8 cellular contexts compared by ENCODE assay signal in genomic region chr22:49958961-49959781, GRCh38. TPM values are rescaled to one million over a fixed set of nuclear protein-coding genes. Genes with fewer than 3 reads are reported as not detected.
DNase-seq lines count a peak whose midpoint lies in the region; ATAC-seq and TF ChIP-seq lines count a peak whose summit lies in the region.

No MANE protein-coding gene starts in this region.

- 85% methylated on average over 22 of the region's 28 CpGs for WGBS in SK-N-SH (ENCODE audit: low lambda C conversion rate)
- 75 to 78% methylated on average over 22 to 28 of the region's 28 CpGs for WGBS in testis, 2 donors

- H3K79me2 ChIP-seq in SK-N-SH (ENCODE audit: insufficient read depth), result peaks cover 30% of the 10 kb centered on the region

- peaks cover 7% of the 10 kb centered on the region for H4K20me1 ChIP-seq in SK-N-SH (ENCODE audit: insufficient read depth)

- H3K9ac ChIP-seq in SK-N-SH, result peak overlapping the region; percentile 68; the same call in 1 of the 2 replicates

- H3K9me3 ChIP-seq in SK-N-SH, result no peaks in the 10 kb centered on the region
- no peaks in the 10 kb centered on the region for H3K9me3 ChIP-seq in left lung
- no peaks in the 10 kb centered on the region for H3K9me3 ChIP-seq in testis

- TF ChIP-seq EP300 in SK-N-SH (IDR thresholded peaks at IDR 0.05; ENCODE audit: borderline replicate concordance in 1 of 2, low read depth in 1 of 2, low read length in 1 of 2), result no peak

- H3K4me1 ChIP-seq in SK-N-SH (ENCODE audit: control insufficient read depth in 1 of 2, insufficient read depth in 2 of 2, low read depth in 1 of 2, low read length in 1 of 2) (peaks cover 20 to 46% of the 10 kb centered on the region in 2 experiments; a peak in 2 of 4 replicates), left lung (peaks cover 30 to 64% of the 10 kb centered on the region in 2 donors), testis (peaks cover 18% of the 10 kb centered on the region)

- no peak for TF ChIP-seq POLR2A in testis (IDR thresholded peaks at IDR 0.05)

- POLR2A ChIA-PET in SK-N-SH (lab: Yijun Ruan, JAX), result interaction anchor here (1.2 to 1.4 kb wide), 2 partner anchors 13 to 23 kb away, joined by 3 read pairs; no protein-coding TSS in a partner anchor

- TF ChIP-seq RAD21 in SK-N-SH (IDR thresholded peaks at IDR 0.05; ENCODE audit: low read length), result no peak

- H3K4me2 ChIP-seq in SK-N-SH, result peak overlapping the region; percentile 98

- H3K27me3 ChIP-seq in SK-N-SH (ENCODE audit: insufficient read depth), result no peaks in the 10 kb centered on the region
- H3K27me3 ChIP-seq in left lung, result no peaks in the 10 kb centered on the region
- H3K27me3 ChIP-seq in testis, result no peaks in the 10 kb centered on the region

- DNase-seq in SK-N-SH (no peak), left lung (peak; percentile 43 to 81), testis (no peak)

- no peaks in the 10 kb centered on the region for H3F3A ChIP-seq in SK-N-SH (replicated peaks; ENCODE audit: insufficient read depth)

- ATAC-seq in SK-N-SH treated with all-trans-retinoic acid at 6 μM for 48 hours (no peak), left lung (no peak), GM19397 (IDR thresholded peaks at IDR 0.05; ENCODE audit: unreplicated experiment) (no peak), GM21381 (IDR thresholded peaks at IDR 0.05; ENCODE audit: unreplicated experiment) (no peak), GM19351 (IDR thresholded peaks at IDR 0.05; ENCODE audit: unreplicated experiment) (no peak)

- H2AFZ ChIP-seq in SK-N-SH (ENCODE audit: low read depth), result peak overlapping the region; percentile 84; the same call in 1 of the 2 replicates

- H3K4me3 ChIP-seq in SK-N-SH (ENCODE audit: low read depth in 2 of 2, low read length in 1 of 2) (peak overlapping the region; percentile 76 to 77), left lung (peak overlapping the region; percentile 51 to 100), testis (peak overlapping the region; percentile 63 to 89)

- no peak for TF ChIP-seq CTCF in SK-N-SH (IDR thresholded peaks at IDR 0.05)
- TF ChIP-seq CTCF in left lung (IDR thresholded peaks at IDR 0.05), result no peak
- TF ChIP-seq CTCF in testis (IDR thresholded peaks at IDR 0.05), result no peak

- H3K27ac ChIP-seq in SK-N-SH (ENCODE audit: low read depth in 2 of 2, low read length in 1 of 2) (peak overlapping the region in 1 of 2 experiments; percentile 86; a peak in 1 of 4 replicates), angular gyrus (ENCODE audit: low read depth, low read length) (peak overlapping the region; percentile 84), left lung (peak overlapping the region; percentile 95 to 97), testis (peak overlapping the region in 1 of 2 donors; percentile 95)

- no peaks in the 10 kb centered on the region for H3K9me2 ChIP-seq in SK-N-SH

- H3K36me3 ChIP-seq in SK-N-SH (replicated peaks in 1 of 2; ENCODE audit: control insufficient read depth in 1 of 2, insufficient read depth in 2 of 2, low read length in 1 of 2) (peaks cover 5 to 16% of the 10 kb centered on the region in 2 experiments), left lung (peaks cover 0 to 28% of the 10 kb centered on the region in 2 donors), testis (ENCODE audit: low read depth, missing control alignments) (no peaks in the 10 kb centered on the region)

- intact Hi-C loops in left lung (cut with DNase I) (no loop called here), testis (cut with DNase I; ENCODE audit: low total_unique reads) (no loop called here)

- CTCF ChIA-PET in SK-N-SH (lab: Yijun Ruan, JAX), result interaction anchor here (1.3 kb wide), 1 partner anchor 71 kb away, joined by 5 read pairs; no protein-coding TSS in a partner anchor

TF ChIP-seq in SK-N-SH, 30 proteins besides CTCF, POLR2A, EP300 and RAD21:
- no peak for TF ChIP-seq GATA2 (CRISPR knock-in tag; IDR thresholded peaks at IDR 0.05)
- no peak for TF ChIP-seq EZH2phosphoT487 (IDR thresholded peaks at IDR 0.05; ENCODE audit: borderline replicate concordance, low read depth)
- TF ChIP-seq GABPA (IDR thresholded peaks at IDR 0.05; ENCODE audit: low read depth), result no peak
- TF ChIP-seq NFIC (IDR thresholded peaks at IDR 0.05; ENCODE audit: borderline replicate concordance), result no peak
- TF ChIP-seq FOXJ3 (CRISPR knock-in tag; IDR thresholded peaks at IDR 0.05), result no peak
- no peak for TF ChIP-seq RCOR1 (IDR thresholded peaks at IDR 0.05; ENCODE audit: low read length)
- no peak for TF ChIP-seq ZBTB33 (IDR thresholded peaks at IDR 0.05; ENCODE audit: borderline replicate concordance, low read depth)

TF ChIP-seq in SK-N-SH treated with all-trans-retinoic acid at 6 μM for 48 hours, 23 proteins besides CTCF, POLR2A, EP300 and RAD21:
- TF ChIP-seq ZNF70 (CRISPR knock-in tag; IDR thresholded peaks at IDR 0.05) (no peak), PPARA (CRISPR knock-in tag; IDR thresholded peaks at IDR 0.05; ENCODE audit: borderline replicate concordance) (no peak), ZNF8 (CRISPR knock-in tag; IDR thresholded peaks at IDR 0.05) (no peak), SNAI2 (CRISPR knock-in tag; IDR thresholded peaks at IDR 0.05) (no peak), ZFP30 (CRISPR knock-in tag; IDR thresholded peaks at IDR 0.05) (no peak), OSR1 (CRISPR knock-in tag; IDR thresholded peaks at IDR 0.05) (no peak), ZNF565 (CRISPR knock-in tag; conservative IDR thresholded peaks at IDR 0.05; ENCODE audit: low read depth) (no peak)

RNA-seq across cellular contexts. Expression of gene PIM3, which starts 1.4 kb away (rescaled TPM):
- polyA plus RNA-seq in SK-N-SH (2012; rRNA removed), result 9.9 and 15.3 TPM in 2 replicates
- polyA plus RNA-seq in SK-N-SH (2012; cell fraction: cytosol; rRNA removed), result 6.3 and 10.1 TPM in 2 replicates
- 22.4 and 23.7 TPM in 2 replicates for polyA plus RNA-seq in SK-N-SH (2012; cell fraction: nucleus; rRNA removed)
- 100 to 1,000 TPM in 1 of 2 donors, 10 to 100 TPM in 1; 80.6 to 129 TPM for total RNA-seq in left lung
- 10 to 100 TPM; 68.2 to 89.9 TPM for total RNA-seq in testis
- 50.8 TPM for polyA plus RNA-seq in testis (ENCODE audit: insufficient read depth, low read depth, low replicate concordance)

RNA-seq across cellular contexts. Expression of gene CRELD2, which starts 40.7 kb away (rescaled TPM):
- polyA plus RNA-seq in SK-N-SH (2012; rRNA removed) (92.5 and 113 TPM in 2 replicates), testis (ENCODE audit: insufficient read depth, low read depth, low replicate concordance) (58.3 TPM)
- 66.3 and 80.8 TPM in 2 replicates for polyA plus RNA-seq in SK-N-SH (2012; cell fraction: cytosol; rRNA removed)
- polyA plus RNA-seq in SK-N-SH (2012; cell fraction: nucleus; rRNA removed), result 104 and 142 TPM in 2 replicates
- total RNA-seq in left lung (10 to 100 TPM; 59.7 to 79.7 TPM), testis (10 to 100 TPM; 57.9 to 64.2 TPM)

RNA-seq across cellular contexts. Expression of gene ALG12, which starts 40.9 kb away (rescaled TPM):
- polyA plus RNA-seq in SK-N-SH (2012; rRNA removed) (7.5 and 9.9 TPM in 2 replicates), testis (ENCODE audit: insufficient read depth, low read depth, low replicate concordance) (10.6 TPM)
- polyA plus RNA-seq in SK-N-SH (2012; cell fraction: cytosol; rRNA removed), result 6.0 and 8.3 TPM in 2 replicates
- polyA plus RNA-seq in SK-N-SH (2012; cell fraction: nucleus; rRNA removed), result 23.2 and 25.7 TPM in 2 replicates
- total RNA-seq in left lung (10 to 100 TPM; 29.4 to 35.2 TPM), testis (10 to 100 TPM; 11.9 to 18.3 TPM)

RNA-seq across cellular contexts. Expression of gene IL17REL, which starts 53.4 kb away (rescaled TPM):
- polyA plus RNA-seq in SK-N-SH (2012; rRNA removed), result not detected in 2 replicates
- not detected in 2 replicates for polyA plus RNA-seq in SK-N-SH (2012; cell fraction: cytosol; rRNA removed)
- polyA plus RNA-seq in SK-N-SH (2012; cell fraction: nucleus; rRNA removed), result 0.01 TPM in 1 of 2 replicates, not detected in the other
- total RNA-seq in left lung, result not detected
- under 1 TPM; 0.25 to 0.55 TPM for total RNA-seq in testis
- 0.30 TPM for polyA plus RNA-seq in testis (ENCODE audit: insufficient read depth, low read depth, low replicate concordance)

Comparison
In these comparisons a context has a peak if more than half of its experiments do, and no peak if none do; other contexts are left out.
1. DNase-seq: peak in left lung (2 of 2); none in SK-N-SH (single experiment) and testis (single experiment).
2. Peak in every context shown above with its lines, with median percentiles within 50 percentile points of each other: H3K4me3 ChIP-seq.